In genomic region chr21:41601573-41602371, GRCh38 we compare ENCODE assay signal across 2 cellular contexts.
A peak's percentile ranks its signal among the peaks of the same experiment; 100 is the strongest.
TF ChIP-seq lines count a peak whose summit lies in the region.

No MANE protein-coding gene starts in this region.

TF ChIP-seq in K562, 482 proteins besides CTCF, POLR2A, EP300 and RAD21:
- TF ChIP-seq RREB1 (CRISPR knock-in tag; IDR thresholded peaks at IDR 0.05) (no peak), CBX1 (IDR thresholded peaks at IDR 0.05; ENCODE audit: low read depth) (0 out of 2 replicates have a peak, but pooled peaks have one; percentile 40), BCOR (IDR thresholded peaks at IDR 0.05) (peak; percentile 64; the same call in 1 of the 2 replicates), RBM25 (IDR thresholded peaks at IDR 0.05; ENCODE audit: low read depth, low read length, severe bottlenecking) (peak; percentile 77), ZNF121 (CRISPR knock-in tag; conservative IDR thresholded peaks at IDR 0.05) (no peak), ZFP36 (IDR thresholded peaks at IDR 0.05; ENCODE audit: low read depth, low read length, partially characterized antibody) (peak; percentile 86), ZNF311 (CRISPR knock-in tag; IDR thresholded peaks at IDR 0.05) (no peak), ESRRA (IDR thresholded peaks at IDR 0.05; ENCODE audit: borderline replicate concordance, low read depth) (0 out of 2 replicates have a peak, but pooled peaks have one; percentile 10), KDM1A (IDR thresholded peaks at IDR 0.05) (0 out of 4 replicates have a peak, but pooled peaks of 1 of the 2 experiments have one; percentile 28)
TF ChIP-seq in K562: peak in this region for 6.

TF ChIP-seq in HepG2, 621 proteins besides CTCF, POLR2A, EP300 and RAD21 (continued from another document):
- no peak for TF ChIP-seq MXD1 (CRISPR knock-in tag; IDR thresholded peaks at IDR 0.05)
- no peak for TF ChIP-seq TERF1 (CRISPR knock-in tag; IDR thresholded peaks at IDR 0.05)
TF ChIP-seq in HepG2: peak in this region for 2.
